Comparison of ENCODE assay signal across 8 cellular contexts in genomic region chrX:13734278-13735172, GRCh38. TPM values are rescaled to one million over a fixed set of nuclear protein-coding genes. Genes with fewer than 3 reads are reported as not detected.
A peak's percentile ranks its signal among the peaks of the same experiment; 100 is the strongest.
DNase-seq lines count a peak whose midpoint lies in the region; ATAC-seq and TF ChIP-seq lines count a peak whose summit lies in the region.

A gene with protein sequence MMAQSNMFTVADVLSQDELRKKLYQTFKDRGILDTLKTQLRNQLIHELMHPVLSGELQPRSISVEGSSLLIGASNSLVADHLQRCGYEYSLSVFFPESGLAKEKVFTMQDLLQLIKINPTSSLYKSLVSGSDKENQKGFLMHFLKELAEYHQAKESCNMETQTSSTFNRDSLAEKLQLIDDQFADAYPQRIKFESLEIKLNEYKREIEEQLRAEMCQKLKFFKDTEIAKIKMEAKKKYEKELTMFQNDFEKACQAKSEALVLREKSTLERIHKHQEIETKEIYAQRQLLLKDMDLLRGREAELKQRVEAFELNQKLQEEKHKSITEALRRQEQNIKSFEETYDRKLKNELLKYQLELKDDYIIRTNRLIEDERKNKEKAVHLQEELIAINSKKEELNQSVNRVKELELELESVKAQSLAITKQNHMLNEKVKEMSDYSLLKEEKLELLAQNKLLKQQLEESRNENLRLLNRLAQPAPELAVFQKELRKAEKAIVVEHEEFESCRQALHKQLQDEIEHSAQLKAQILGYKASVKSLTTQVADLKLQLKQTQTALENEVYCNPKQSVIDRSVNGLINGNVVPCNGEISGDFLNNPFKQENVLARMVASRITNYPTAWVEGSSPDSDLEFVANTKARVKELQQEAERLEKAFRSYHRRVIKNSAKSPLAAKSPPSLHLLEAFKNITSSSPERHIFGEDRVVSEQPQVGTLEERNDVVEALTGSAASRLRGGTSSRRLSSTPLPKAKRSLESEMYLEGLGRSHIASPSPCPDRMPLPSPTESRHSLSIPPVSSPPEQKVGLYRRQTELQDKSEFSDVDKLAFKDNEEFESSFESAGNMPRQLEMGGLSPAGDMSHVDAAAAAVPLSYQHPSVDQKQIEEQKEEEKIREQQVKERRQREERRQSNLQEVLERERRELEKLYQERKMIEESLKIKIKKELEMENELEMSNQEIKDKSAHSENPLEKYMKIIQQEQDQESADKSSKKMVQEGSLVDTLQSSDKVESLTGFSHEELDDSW (plus strand): TSS chrX:13734748. CDS start chrX:13735072, 324 bp downstream.
Gene TRAPPC2 (minus strand): TSS chrX:13734620. CDS start chrX:13719963, 14,657 bp downstream.

- TF ChIP-seq CTCF in CD14-positive monocyte (IDR thresholded peaks at IDR 0.05) (no peak), left lung (IDR thresholded peaks at IDR 0.05) (no peak)

- peaks cover 0 to 1% of the 10 kb centered on the region in 2 donors for H3K36me3 Mint-ChIP-seq in CD14-positive monocyte
- peaks cover 13% of the 10 kb centered on the region for H3K36me3 Mint-ChIP-seq in dendritic cell treated with granulocyte-macrophage colony-stimulating factor and Interleukin-4, amounts not matched to agents 40 ng/mL and 50 ng/mL, for 4 days (ENCODE audit: low read depth)

- peak within 1 kb of the TSS; percentile 85 to 95 for H3K4me3 Mint-ChIP-seq in CD14-positive monocyte
- H3K4me3 Mint-ChIP-seq in dendritic cell treated with granulocyte-macrophage colony-stimulating factor and Interleukin-4, amounts not matched to agents 40 ng/mL and 50 ng/mL, for 4 days = peak within 1 kb of the TSS; percentile 95

- intact Hi-C loops in CD14-positive monocyte (cut with micrococcal nuclease) (loop anchor here (5.0 to 10.0 kb wide), 2 partner anchors 37 to 80 kb away; partner anchors contain the start of gene TCEANC (in 2 of the 2)), left lung (cut with DNase I) (loop anchor here in 1 of 2 donors (10.0 kb wide), 1 partner anchor 300 kb away; no protein-coding TSS in a partner anchor)
- intact Hi-C loops in dendritic cell treated with granulocyte-macrophage colony-stimulating factor and Interleukin-4, amounts not matched to agents 40 ng/mL and 50 ng/mL, for 4 days (cut with micrococcal nuclease) = loop anchor here (2.0 to 5.0 kb wide), 2 partner anchors 37 to 76 kb away; no protein-coding TSS in a partner anchor

- peaks cover 0 to 10% of the 10 kb centered on the region in 2 donors for H3K27me3 ChIP-seq in left lung

- H3K4me1 ChIP-seq in left lung = peaks cover 10 to 19% of the 10 kb centered on the region in 2 donors

- peaks cover 47% of the 10 kb centered on the region for H3K4me1 Mint-ChIP-seq in CD14-positive monocyte
- H3K4me1 Mint-ChIP-seq in dendritic cell treated with granulocyte-macrophage colony-stimulating factor and Interleukin-4, amounts not matched to agents 40 ng/mL and 50 ng/mL, for 4 days (ENCODE audit: low read depth) = peaks cover 24% of the 10 kb centered on the region

- H3K36me3 ChIP-seq in left lung = no peaks in the 10 kb centered on the region

- DNase-seq in CD14-positive monocyte (ENCODE audit: low spot score) = peak; percentile 91
- peak; percentile 89 for DNase-seq in NCI-H774 (lab: John Stamatoyannopoulos, UW)
- DNase-seq in activated CD4-positive, alpha-beta T cell treated with anti-CD3 and anti-CD28 coated beads, Interleukin-2, amount 50 U/mL, for 4 hours = peak; percentile 83 to 86
- peak; percentile 92 to 94 for DNase-seq in left lung
- peak; percentile 78 to 85 for DNase-seq in stimulated activated CD4-positive, alpha-beta T cell treated with anti-CD3 and anti-CD28 coated beads, Interleukin-2, amount 100 ng/mL, for 48 hours

- H3K27me3 Mint-ChIP-seq in CD14-positive monocyte (ENCODE audit: low read depth in 3 of 3) = peaks cover 0 to 26% (median 0%) of the 10 kb centered on the region in 3 donors
- H3K27me3 Mint-ChIP-seq in dendritic cell treated with granulocyte-macrophage colony-stimulating factor and Interleukin-4, amounts not matched to agents 40 ng/mL and 50 ng/mL, for 4 days = no peaks in the 10 kb centered on the region

- no peaks in the 10 kb centered on the region for H3K9me3 ChIP-seq in left lung

- H3K4me3 ChIP-seq in left lung = peak within 1 kb of the TSS; percentile 59 to 60

- H3K27ac ChIP-seq in left lung = peak within 1 kb of the TSS; percentile 91 to 93

- H3K9me3 Mint-ChIP-seq in CD14-positive monocyte = peaks cover 0 to 13% (median 2%) of the 10 kb centered on the region in 7 donors
- no peaks in the 10 kb centered on the region for H3K9me3 Mint-ChIP-seq in dendritic cell treated with granulocyte-macrophage colony-stimulating factor and Interleukin-4, amounts not matched to agents 40 ng/mL and 50 ng/mL, for 4 days

- peak; percentile 95 for ATAC-seq in GM19395 (IDR thresholded peaks at IDR 0.05; ENCODE audit: unreplicated experiment)
- peak; percentile 80 for ATAC-seq in HG03565 (IDR thresholded peaks at IDR 0.05; ENCODE audit: unreplicated experiment)
- peak; percentile 99 for ATAC-seq in left lung

- H3K27ac Mint-ChIP-seq in CD14-positive monocyte = peak within 1 kb of the TSS; percentile 87 to 98 (median 95)
- H3K27ac Mint-ChIP-seq in dendritic cell treated with granulocyte-macrophage colony-stimulating factor and Interleukin-4, amounts not matched to agents 40 ng/mL and 50 ng/mL, for 4 days = peak within 1 kb of the TSS; percentile 89

RNA-seq across cellular contexts. Expression of the first gene that starts in this region (rescaled TPM):
- 1 to 10 TPM; 2.4 to 2.9 TPM for polyA plus RNA-seq in CD14-positive monocyte
- 10 to 100 TPM; 19.1 to 24.4 TPM for total RNA-seq in left lung

RNA-seq across cellular contexts. Expression of gene TRAPPC2, which starts in this region (rescaled TPM):
- 10 to 100 TPM; 12.2 to 18.3 TPM for polyA plus RNA-seq in CD14-positive monocyte
- total RNA-seq in left lung = 10 to 100 TPM; 13.2 to 20.7 TPM

Comparison
In these comparisons a context has a peak if more than half of its experiments do, and no peak if none do; other contexts are left out.
1. Peak in every context shown above with its lines: DNase-seq, ATAC-seq, H3K4me3 ChIP-seq and H3K27ac ChIP-seq.